ENCODE assay signal across 1 cellular context in the genomic region with DNA sequence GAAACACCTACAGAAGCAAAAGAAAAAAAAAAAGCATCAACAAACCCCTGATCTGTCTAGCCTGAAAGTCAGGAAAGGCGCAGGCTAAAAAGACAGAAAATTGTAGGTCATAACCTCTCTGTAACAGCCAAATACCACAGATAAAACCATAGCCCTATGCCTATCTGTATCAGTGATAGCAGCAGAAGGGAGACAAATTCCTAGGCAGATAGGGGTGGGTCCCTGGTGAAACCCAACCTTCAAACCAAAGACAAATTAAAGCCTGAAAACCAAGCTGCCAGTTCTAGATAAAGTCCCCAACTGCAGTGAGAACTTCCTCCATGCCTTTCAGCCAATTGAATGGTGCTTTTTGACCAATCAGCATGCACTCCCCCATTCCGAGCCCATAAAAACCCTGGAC.
TF ChIP-seq lines count a peak whose summit lies in the region.

No MANE protein-coding gene starts in this region.

TF ChIP-seq in H1, 55 proteins besides CTCF, POLR2A, EP300 and RAD21 (continued from another document):
- TF ChIP-seq, protein P1, sequence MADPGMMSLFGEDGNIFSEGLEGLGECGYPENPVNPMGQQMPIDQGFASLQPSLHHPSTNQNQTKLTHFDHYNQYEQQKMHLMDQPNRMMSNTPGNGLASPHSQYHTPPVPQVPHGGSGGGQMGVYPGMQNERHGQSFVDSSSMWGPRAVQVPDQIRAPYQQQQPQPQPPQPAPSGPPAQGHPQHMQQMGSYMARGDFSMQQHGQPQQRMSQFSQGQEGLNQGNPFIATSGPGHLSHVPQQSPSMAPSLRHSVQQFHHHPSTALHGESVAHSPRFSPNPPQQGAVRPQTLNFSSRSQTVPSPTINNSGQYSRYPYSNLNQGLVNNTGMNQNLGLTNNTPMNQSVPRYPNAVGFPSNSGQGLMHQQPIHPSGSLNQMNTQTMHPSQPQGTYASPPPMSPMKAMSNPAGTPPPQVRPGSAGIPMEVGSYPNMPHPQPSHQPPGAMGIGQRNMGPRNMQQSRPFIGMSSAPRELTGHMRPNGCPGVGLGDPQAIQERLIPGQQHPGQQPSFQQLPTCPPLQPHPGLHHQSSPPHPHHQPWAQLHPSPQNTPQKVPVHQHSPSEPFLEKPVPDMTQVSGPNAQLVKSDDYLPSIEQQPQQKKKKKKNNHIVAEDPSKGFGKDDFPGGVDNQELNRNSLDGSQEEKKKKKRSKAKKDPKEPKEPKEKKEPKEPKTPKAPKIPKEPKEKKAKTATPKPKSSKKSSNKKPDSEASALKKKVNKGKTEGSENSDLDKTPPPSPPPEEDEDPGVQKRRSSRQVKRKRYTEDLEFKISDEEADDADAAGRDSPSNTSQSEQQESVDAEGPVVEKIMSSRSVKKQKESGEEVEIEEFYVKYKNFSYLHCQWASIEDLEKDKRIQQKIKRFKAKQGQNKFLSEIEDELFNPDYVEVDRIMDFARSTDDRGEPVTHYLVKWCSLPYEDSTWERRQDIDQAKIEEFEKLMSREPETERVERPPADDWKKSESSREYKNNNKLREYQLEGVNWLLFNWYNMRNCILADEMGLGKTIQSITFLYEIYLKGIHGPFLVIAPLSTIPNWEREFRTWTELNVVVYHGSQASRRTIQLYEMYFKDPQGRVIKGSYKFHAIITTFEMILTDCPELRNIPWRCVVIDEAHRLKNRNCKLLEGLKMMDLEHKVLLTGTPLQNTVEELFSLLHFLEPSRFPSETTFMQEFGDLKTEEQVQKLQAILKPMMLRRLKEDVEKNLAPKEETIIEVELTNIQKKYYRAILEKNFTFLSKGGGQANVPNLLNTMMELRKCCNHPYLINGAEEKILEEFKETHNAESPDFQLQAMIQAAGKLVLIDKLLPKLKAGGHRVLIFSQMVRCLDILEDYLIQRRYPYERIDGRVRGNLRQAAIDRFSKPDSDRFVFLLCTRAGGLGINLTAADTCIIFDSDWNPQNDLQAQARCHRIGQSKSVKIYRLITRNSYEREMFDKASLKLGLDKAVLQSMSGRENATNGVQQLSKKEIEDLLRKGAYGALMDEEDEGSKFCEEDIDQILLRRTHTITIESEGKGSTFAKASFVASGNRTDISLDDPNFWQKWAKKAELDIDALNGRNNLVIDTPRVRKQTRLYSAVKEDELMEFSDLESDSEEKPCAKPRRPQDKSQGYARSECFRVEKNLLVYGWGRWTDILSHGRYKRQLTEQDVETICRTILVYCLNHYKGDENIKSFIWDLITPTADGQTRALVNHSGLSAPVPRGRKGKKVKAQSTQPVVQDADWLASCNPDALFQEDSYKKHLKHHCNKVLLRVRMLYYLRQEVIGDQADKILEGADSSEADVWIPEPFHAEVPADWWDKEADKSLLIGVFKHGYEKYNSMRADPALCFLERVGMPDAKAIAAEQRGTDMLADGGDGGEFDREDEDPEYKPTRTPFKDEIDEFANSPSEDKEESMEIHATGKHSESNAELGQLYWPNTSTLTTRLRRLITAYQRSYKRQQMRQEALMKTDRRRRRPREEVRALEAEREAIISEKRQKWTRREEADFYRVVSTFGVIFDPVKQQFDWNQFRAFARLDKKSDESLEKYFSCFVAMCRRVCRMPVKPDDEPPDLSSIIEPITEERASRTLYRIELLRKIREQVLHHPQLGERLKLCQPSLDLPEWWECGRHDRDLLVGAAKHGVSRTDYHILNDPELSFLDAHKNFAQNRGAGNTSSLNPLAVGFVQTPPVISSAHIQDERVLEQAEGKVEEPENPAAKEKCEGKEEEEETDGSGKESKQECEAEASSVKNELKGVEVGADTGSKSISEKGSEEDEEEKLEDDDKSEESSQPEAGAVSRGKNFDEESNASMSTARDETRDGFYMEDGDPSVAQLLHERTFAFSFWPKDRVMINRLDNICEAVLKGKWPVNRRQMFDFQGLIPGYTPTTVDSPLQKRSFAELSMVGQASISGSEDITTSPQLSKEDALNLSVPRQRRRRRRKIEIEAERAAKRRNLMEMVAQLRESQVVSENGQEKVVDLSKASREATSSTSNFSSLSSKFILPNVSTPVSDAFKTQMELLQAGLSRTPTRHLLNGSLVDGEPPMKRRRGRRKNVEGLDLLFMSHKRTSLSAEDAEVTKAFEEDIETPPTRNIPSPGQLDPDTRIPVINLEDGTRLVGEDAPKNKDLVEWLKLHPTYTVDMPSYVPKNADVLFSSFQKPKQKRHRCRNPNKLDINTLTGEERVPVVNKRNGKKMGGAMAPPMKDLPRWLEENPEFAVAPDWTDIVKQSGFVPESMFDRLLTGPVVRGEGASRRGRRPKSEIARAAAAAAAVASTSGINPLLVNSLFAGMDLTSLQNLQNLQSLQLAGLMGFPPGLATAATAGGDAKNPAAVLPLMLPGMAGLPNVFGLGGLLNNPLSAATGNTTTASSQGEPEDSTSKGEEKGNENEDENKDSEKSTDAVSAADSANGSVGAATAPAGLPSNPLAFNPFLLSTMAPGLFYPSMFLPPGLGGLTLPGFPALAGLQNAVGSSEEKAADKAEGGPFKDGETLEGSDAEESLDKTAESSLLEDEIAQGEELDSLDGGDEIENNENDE (IDR thresholded peaks at IDR 0.05; ENCODE audit: insufficient replicate concordance, low read length) = no peak
- TF ChIP-seq SIX5 (IDR thresholded peaks at IDR 0.05; ENCODE audit: low read depth, low read length) = no peak
- no peak for TF ChIP-seq USF2 (IDR thresholded peaks at IDR 0.05; ENCODE audit: low read length)
- no peak for TF ChIP-seq KDM4A (IDR thresholded peaks at IDR 0.05; ENCODE audit: low read depth, low read length, severe bottlenecking)
- no peak for TF ChIP-seq HDAC2 (IDR thresholded peaks at IDR 0.05; ENCODE audit: borderline replicate concordance in 1 of 2, low read depth in 2 of 2, low read length in 2 of 2)
- no peak for TF ChIP-seq YY1 (IDR thresholded peaks at IDR 0.05; ENCODE audit: low read depth, low read length)
- no peak for TF ChIP-seq CBX5 (IDR thresholded peaks at IDR 0.05; ENCODE audit: low read depth, low read length)
- no peak for TF ChIP-seq RXRA (IDR thresholded peaks at IDR 0.05; ENCODE audit: insufficient read depth, low read depth, low read length)
- no peak for TF ChIP-seq SIN3A (conservative IDR thresholded peaks at IDR 0.05 in 1 of 2, IDR thresholded peaks at IDR 0.05 in 1 of 2; ENCODE audit: low read depth in 1 of 2, low read length in 2 of 2)
- TF ChIP-seq RNF2 (IDR thresholded peaks at IDR 0.05; ENCODE audit: borderline replicate concordance, low read depth, low read length, missing control alignments, poor library complexity, severe bottlenecking) = no peak
- no peak for TF ChIP-seq NRF1 (IDR thresholded peaks at IDR 0.05; ENCODE audit: low read depth, low read length)
- no peak for TF ChIP-seq SIRT6 (IDR thresholded peaks at IDR 0.05; ENCODE audit: low read length)
